ENCODE assay signal across 29 cellular contexts in the genomic region with DNA sequence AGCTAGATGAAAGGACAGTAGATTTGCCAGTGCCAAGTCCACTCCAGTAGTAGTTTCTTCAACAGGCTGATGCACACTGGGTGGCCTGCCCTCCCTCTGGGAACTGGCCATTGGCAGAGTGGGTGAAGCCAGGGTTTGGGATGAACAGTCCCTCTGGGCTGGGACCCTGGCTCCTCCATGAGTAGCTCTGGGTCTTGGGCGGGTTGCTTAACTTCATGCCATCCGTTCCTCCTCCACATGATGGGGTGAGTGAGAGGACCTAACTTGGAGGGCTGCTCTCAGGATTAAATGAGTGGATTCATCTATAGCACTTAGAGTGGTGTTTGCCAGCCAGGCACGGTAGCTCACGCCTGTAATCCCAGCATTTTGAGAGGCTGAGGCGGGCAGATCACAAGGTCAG.
"Had no signal": no experiment of that assay in that cellular context is flagged by ENCODE, and none has a peak within 500 bp of the region (broad histone marks: within the 10 kb centered on the region; RNA-seq: fewer than 3 reads in every experiment).

No MANE protein-coding gene starts in this region.

- H3K4me3 ChIP-seq: left ventricle myocardium inferior, lung, pancreas, prostate gland, suprapubic skin, tibial artery had no signal

- DNase-seq: activated CD4-positive, alpha-beta T cell treated with anti-CD3 and anti-CD28 coated beads for 1 hour; activated CD4-positive, alpha-beta T cell treated with anti-CD3 and anti-CD28 coated beads, Interleukin-2, amount 50 U/mL, for 1 hour; activated gamma-delta T cell treated with Interleukin-2 at 50 U/mL for 16 hours; activated naive CD4-positive, alpha-beta T cell treated with anti-CD3 and anti-CD28 coated beads, Interleukin-2, amount 50 U/mL, for 16 hours; activated T-cell treated with anti-CD3 and anti-CD28 coated beads for 4 hours; anterior cingulate cortex; dermis blood vessel endothelial cell; effector CD4-positive, alpha-beta T cell; left ventricle myocardium inferior; retina; small intestine; stimulated activated CD4-positive, alpha-beta T cell treated with anti-CD3 and anti-CD28 coated beads, Interleukin-1b, Interleukin-23, amount 100 ng/mL, for 48 hours; stimulated activated CD4-positive, alpha-beta T cell treated with anti-CD3 and anti-CD28 coated beads, Interleukin-4, amount 100 ng/mL, for 4 hours; stimulated activated CD8-positive, alpha-beta memory T cell treated with anti-CD3 and anti-CD28 coated beads, Interleukin-4, amount 100 ng/mL, for 48 hours; stimulated activated naive CD4-positive, alpha-beta T cell; T-helper 17 cell had no signal

- H3K4me1 Mint-ChIP-seq: central memory CD8-positive, alpha-beta T cell; T-helper 17 cell had no signal

- H3K4me1 ChIP-seq: prostate gland had no signal

- H3K27me3 ChIP-seq: pancreas, suprapubic skin, tibial artery had no signal

- H3K4me3 Mint-ChIP-seq: central memory CD8-positive, alpha-beta T cell; nephron; T-helper 17 cell had no signal

- ATAC-seq: pancreas, sciatic nerve, T-helper 17 cell had no signal

- H3K27ac Mint-ChIP-seq: nephron, T-helper 17 cell had no signal

- H3K27ac ChIP-seq: left ventricle myocardium inferior, pancreas, prostate gland, suprapubic skin, tibial artery had no signal

- H3K9me3 Mint-ChIP-seq: central memory CD8-positive, alpha-beta T cell; nephron had no signal

- FAIRE-seq: bronchial epithelial cell, colon, endometrium, frontal cortex, islet of Langerhans, pancreas, small intestine had no signal

- H3K27me3 Mint-ChIP-seq: central memory CD8-positive, alpha-beta T cell; T-helper 17 cell had no signal

- H3K9me3 ChIP-seq: left ventricle myocardium inferior, pancreas, prostate gland, suprapubic skin, tibial artery had no signal
